1 cellular context compared by ENCODE assay signal in genomic region chr1:66339944-66340343, GRCh38.
TF ChIP-seq lines count a peak whose summit lies in the region.

No MANE protein-coding gene starts in this region.

TF ChIP-seq in GM23338, 12 proteins besides CTCF, POLR2A, EP300 and RAD21 (continued from another document):
- TF ChIP-seq, protein P1, sequence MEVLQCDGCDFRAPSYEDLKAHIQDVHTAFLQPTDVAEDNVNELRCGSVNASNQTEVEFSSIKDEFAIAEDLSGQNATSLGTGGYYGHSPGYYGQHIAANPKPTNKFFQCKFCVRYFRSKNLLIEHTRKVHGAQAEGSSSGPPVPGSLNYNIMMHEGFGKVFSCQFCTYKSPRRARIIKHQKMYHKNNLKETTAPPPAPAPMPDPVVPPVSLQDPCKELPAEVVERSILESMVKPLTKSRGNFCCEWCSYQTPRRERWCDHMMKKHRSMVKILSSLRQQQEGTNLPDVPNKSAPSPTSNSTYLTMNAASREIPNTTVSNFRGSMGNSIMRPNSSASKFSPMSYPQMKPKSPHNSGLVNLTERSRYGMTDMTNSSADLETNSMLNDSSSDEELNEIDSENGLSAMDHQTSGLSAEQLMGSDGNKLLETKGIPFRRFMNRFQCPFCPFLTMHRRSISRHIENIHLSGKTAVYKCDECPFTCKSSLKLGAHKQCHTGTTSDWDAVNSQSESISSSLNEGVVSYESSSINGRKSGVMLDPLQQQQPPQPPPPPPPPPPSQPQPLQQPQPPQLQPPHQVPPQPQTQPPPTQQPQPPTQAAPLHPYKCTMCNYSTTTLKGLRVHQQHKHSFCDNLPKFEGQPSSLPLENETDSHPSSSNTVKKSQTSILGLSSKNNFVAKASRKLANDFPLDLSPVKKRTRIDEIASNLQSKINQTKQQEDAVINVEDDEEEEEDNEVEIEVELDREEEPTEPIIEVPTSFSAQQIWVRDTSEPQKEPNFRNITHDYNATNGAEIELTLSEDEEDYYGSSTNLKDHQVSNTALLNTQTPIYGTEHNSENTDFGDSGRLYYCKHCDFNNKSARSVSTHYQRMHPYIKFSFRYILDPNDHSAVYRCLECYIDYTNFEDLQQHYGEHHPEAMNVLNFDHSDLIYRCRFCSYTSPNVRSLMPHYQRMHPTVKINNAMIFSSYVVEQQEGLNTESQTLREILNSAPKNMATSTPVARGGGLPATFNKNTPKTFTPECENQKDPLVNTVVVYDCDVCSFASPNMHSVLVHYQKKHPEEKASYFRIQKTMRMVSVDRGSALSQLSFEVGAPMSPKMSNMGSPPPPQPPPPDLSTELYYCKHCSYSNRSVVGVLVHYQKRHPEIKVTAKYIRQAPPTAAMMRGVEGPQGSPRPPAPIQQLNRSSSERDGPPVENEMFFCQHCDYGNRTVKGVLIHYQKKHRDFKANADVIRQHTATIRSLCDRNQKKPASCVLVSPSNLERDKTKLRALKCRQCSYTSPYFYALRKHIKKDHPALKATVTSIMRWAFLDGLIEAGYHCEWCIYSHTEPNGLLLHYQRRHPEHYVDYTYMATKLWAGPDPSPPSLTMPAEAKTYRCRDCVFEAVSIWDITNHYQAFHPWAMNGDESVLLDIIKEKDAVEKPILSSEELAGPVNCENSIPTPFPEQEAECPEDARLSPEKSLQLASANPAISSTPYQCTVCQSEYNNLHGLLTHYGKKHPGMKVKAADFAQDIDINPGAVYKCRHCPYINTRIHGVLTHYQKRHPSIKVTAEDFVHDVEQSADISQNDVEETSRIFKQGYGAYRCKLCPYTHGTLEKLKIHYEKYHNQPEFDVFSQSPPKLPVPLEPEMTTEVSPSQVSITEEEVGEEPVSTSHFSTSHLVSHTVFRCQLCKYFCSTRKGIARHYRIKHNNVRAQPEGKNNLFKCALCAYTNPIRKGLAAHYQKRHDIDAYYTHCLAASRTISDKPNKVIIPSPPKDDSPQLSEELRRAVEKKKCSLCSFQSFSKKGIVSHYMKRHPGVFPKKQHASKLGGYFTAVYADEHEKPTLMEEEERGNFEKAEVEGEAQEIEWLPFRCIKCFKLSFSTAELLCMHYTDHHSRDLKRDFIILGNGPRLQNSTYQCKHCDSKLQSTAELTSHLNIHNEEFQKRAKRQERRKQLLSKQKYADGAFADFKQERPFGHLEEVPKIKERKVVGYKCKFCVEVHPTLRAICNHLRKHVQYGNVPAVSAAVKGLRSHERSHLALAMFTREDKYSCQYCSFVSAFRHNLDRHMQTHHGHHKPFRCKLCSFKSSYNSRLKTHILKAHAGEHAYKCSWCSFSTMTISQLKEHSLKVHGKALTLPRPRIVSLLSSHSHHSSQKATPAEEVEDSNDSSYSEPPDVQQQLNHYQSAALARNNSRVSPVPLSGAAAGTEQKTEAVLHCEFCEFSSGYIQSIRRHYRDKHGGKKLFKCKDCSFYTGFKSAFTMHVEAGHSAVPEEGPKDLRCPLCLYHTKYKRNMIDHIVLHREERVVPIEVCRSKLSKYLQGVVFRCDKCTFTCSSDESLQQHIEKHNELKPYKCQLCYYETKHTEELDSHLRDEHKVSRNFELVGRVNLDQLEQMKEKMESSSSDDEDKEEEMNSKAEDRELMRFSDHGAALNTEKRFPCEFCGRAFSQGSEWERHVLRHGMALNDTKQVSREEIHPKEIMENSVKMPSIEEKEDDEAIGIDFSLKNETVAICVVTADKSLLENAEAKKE (CRISPR knock-in tag; IDR thresholded peaks at IDR 0.05) = no peak
- TF ChIP-seq, protein P2, sequence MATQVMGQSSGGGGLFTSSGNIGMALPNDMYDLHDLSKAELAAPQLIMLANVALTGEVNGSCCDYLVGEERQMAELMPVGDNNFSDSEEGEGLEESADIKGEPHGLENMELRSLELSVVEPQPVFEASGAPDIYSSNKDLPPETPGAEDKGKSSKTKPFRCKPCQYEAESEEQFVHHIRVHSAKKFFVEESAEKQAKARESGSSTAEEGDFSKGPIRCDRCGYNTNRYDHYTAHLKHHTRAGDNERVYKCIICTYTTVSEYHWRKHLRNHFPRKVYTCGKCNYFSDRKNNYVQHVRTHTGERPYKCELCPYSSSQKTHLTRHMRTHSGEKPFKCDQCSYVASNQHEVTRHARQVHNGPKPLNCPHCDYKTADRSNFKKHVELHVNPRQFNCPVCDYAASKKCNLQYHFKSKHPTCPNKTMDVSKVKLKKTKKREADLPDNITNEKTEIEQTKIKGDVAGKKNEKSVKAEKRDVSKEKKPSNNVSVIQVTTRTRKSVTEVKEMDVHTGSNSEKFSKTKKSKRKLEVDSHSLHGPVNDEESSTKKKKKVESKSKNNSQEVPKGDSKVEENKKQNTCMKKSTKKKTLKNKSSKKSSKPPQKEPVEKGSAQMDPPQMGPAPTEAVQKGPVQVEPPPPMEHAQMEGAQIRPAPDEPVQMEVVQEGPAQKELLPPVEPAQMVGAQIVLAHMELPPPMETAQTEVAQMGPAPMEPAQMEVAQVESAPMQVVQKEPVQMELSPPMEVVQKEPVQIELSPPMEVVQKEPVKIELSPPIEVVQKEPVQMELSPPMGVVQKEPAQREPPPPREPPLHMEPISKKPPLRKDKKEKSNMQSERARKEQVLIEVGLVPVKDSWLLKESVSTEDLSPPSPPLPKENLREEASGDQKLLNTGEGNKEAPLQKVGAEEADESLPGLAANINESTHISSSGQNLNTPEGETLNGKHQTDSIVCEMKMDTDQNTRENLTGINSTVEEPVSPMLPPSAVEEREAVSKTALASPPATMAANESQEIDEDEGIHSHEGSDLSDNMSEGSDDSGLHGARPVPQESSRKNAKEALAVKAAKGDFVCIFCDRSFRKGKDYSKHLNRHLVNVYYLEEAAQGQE (IDR thresholded peaks at IDR 0.05; ENCODE audit: unreplicated experiment) = no peak
- TF ChIP-seq STAT1 (IDR thresholded peaks at IDR 0.05; ENCODE audit: unreplicated experiment) = no peak
